In genomic region chr12:98074286-98074685, GRCh38 we compare ENCODE assay signal across 24 cellular contexts.
"Had no signal": no experiment of that assay in that cellular context is flagged by ENCODE, and none has a peak within 500 bp of the region (broad histone marks: within the 10 kb centered on the region; RNA-seq: fewer than 3 reads in every experiment).

No MANE protein-coding gene starts in this region.

- H3K9me3 ChIP-seq: stomach, suprapubic skin, testis, thoracic aorta, tibial artery, tibial nerve, transverse colon, upper lobe of left lung, upper lobe of right lung, uterus, vagina had no signal

- H3K27ac ChIP-seq: stomach, suprapubic skin, testis, thoracic aorta, tibial artery, tibial nerve, transverse colon, upper lobe of left lung, upper lobe of right lung, uterus, vagina had no signal

- H3K27me3 ChIP-seq: stomach, suprapubic skin, testis, tibial artery, tibial nerve, transverse colon, upper lobe of left lung, upper lobe of right lung, uterus, vagina had no signal

- H3K36me3 ChIP-seq: stomach, suprapubic skin, thoracic aorta, tibial artery, tibial nerve, transverse colon, upper lobe of left lung, upper lobe of right lung, uterus, vagina had no signal

- ATAC-seq: stimulated activated effector memory CD8-positive, alpha-beta T cell treated with anti-CD3 and anti-CD28 coated beads, Interleukin-12 subunit alpha, Interleukin-12 subunit beta, amount 100 ng/mL, for 72 hours; stimulated activated memory B cell treated with anti-CD40 and anti-IgM and Interleukin-4, amounts not matched to agents 10 μg/mL and 1 μg/mL and 100 μg/mL, for 72 hours; stimulated activated naive B cell treated with anti-CD40 and anti-IgM and Interleukin-4, amounts not matched to agents 10 μg/mL and 1 μg/mL and 100 μg/mL, for 72 hours; stimulated activated naive CD8-positive, alpha-beta T cell treated with anti-CD3 and anti-CD28 coated beads, Interleukin-15, amount 100 ng/mL, for 72 hours; stimulated activated naive CD8-positive, alpha-beta T cell treated with anti-CD3 and anti-CD28 coated beads, Interleukin-15, Interleukin-2, amounts not matched to agents 100 U/mL and 50 U/mL, for 24 hours; upper lobe of right lung had no signal

- H3K4me3 ChIP-seq: stomach, suprapubic skin, testis, thoracic aorta, tibial artery, tibial nerve, transverse colon, upper lobe of left lung, upper lobe of right lung, uterus, vagina had no signal

- H3K4me1 ChIP-seq: stomach, suprapubic skin, testis, tibial artery, tibial nerve, transverse colon, upper lobe of left lung, upper lobe of right lung, uterus, vagina had no signal

- DNase-seq: stimulated activated CD4-positive, alpha-beta T cell treated with anti-CD3 and anti-CD28 coated beads, Interleukin-2, amount 100 ng/mL, for 48 hours; stimulated activated CD4-positive, alpha-beta T cell treated with anti-CD3 and anti-CD28 coated beads, Interleukin-4, amount 100 ng/mL, for 1 hour; stimulated activated CD4-positive, alpha-beta T cell treated with anti-CD3 and anti-CD28 coated beads, Interleukin-4, amount 100 ng/mL, for 24 hours; stimulated activated CD4-positive, alpha-beta T cell treated with anti-CD3 and anti-CD28 coated beads, Interleukin-4, amount 100 ng/mL, for 4 hours; stimulated activated CD8-positive, alpha-beta memory T cell treated with anti-CD3 and anti-CD28 coated beads, Interleukin-4, amount 100 ng/mL, for 48 hours; stimulated activated naive B cell treated with anti-CD40 and anti-IgM and Interleukin-4, amounts not matched to agents 10 μg/mL and 1 μg/mL and 100 μg/mL, for 72 hours; stimulated activated naive CD4-positive, alpha-beta T cell; stimulated activated naive CD4-positive, alpha-beta T cell treated with Interleukin-2 at 50 U/mL for 16 hours; stimulated activated naive CD8-positive, alpha-beta T cell treated with anti-CD3 and anti-CD28 coated beads, Interleukin-15, amount 100 ng/mL, for 72 hours; stimulated activated naive CD8-positive, alpha-beta T cell treated with anti-CD3 and anti-CD28 coated beads, Interleukin-15, Interleukin-2, amounts not matched to agents 100 U/mL and 50 U/mL, for 24 hours; stomach; substantia nigra; tibial artery; transverse colon; upper lobe of left lung; upper lobe of right lung; uterus had no signal
